1 cellular context compared by ENCODE assay signal in genomic region chr5:171418316-171418981, GRCh38.
TF ChIP-seq lines count a peak whose summit lies in the region.

No MANE protein-coding gene starts in this region.

TF ChIP-seq in GM12878, 131 proteins besides CTCF, POLR2A, EP300 and RAD21 (continued from another document):
- TF ChIP-seq ZNF592 (IDR thresholded peaks at IDR 0.05) (no peak), IKZF1 (conservative IDR thresholded peaks at IDR 0.05) (0 out of 2 replicates have a peak, but pooled peaks have one; percentile 34), SREBF1 (IDR thresholded peaks at IDR 0.05; ENCODE audit: low read length) (no peak), IRF4 (IDR thresholded peaks at IDR 0.05; ENCODE audit: low read depth, low read length) (no peak), POLR2AphosphoS2 (IDR thresholded peaks at IDR 0.05; ENCODE audit: low read depth, low read length) (0 out of 2 replicates have a peak, but pooled peaks have one; percentile 34), REST (IDR thresholded peaks at IDR 0.05; ENCODE audit: low read depth, low read length) (peak; percentile 87)
